In genomic region chr22:29394931-29395581, GRCh38 we compare ENCODE assay signal across 1 cellular context.
TF ChIP-seq lines count a peak whose summit lies in the region.

No MANE protein-coding gene starts in this region.

TF ChIP-seq in HepG2, 621 proteins besides CTCF, POLR2A, EP300 and RAD21 (continued from another document):
- TF ChIP-seq HINFP (CRISPR knock-in tag; IDR thresholded peaks at IDR 0.05; ENCODE audit: low read depth) (no peak), NRL (CRISPR knock-in tag; IDR thresholded peaks at IDR 0.05; ENCODE audit: borderline replicate concordance) (no peak), ZNF468 (CRISPR knock-in tag; IDR thresholded peaks at IDR 0.05) (no peak), GATAD2A (CRISPR knock-in tag; IDR thresholded peaks at IDR 0.05) (peak; percentile 48; the same call in 1 of the 2 replicates), GFI1 (CRISPR knock-in tag; IDR thresholded peaks at IDR 0.05; ENCODE audit: borderline replicate concordance) (no peak), ZNF550 (CRISPR knock-in tag; IDR thresholded peaks at IDR 0.05; ENCODE audit: borderline replicate concordance) (no peak), NFE2 (CRISPR knock-in tag; IDR thresholded peaks at IDR 0.05) (no peak), ZC3H13 (CRISPR knock-in tag; IDR thresholded peaks at IDR 0.05) (no peak), CSRNP2 (CRISPR knock-in tag; conservative IDR thresholded peaks at IDR 0.05; ENCODE audit: low read depth) (no peak), SPEN (CRISPR knock-in tag; IDR thresholded peaks at IDR 0.05; ENCODE audit: low read depth) (no peak), MAFF (IDR thresholded peaks at IDR 0.05; ENCODE audit: low read depth, low read length) (no peak), HNRNPLL (IDR thresholded peaks at IDR 0.05; ENCODE audit: low read depth, low read length, poor library complexity, severe bottlenecking) (no peak), CBX5 (CRISPR knock-in tag; IDR thresholded peaks at IDR 0.05; ENCODE audit: borderline replicate concordance) (0 out of 2 replicates have a peak, but pooled peaks have one; percentile 30), ZEB1 (IDR thresholded peaks at IDR 0.05; ENCODE audit: insufficient replicate concordance, low read depth) (no peak), HHEX (CRISPR knock-in tag; IDR thresholded peaks at IDR 0.05) (no peak), HMGA1 (CRISPR knock-in tag; conservative IDR thresholded peaks at IDR 0.05) (no peak), HIC2 (CRISPR knock-in tag; IDR thresholded peaks at IDR 0.05; ENCODE audit: low read depth) (no peak), E2F2 (CRISPR knock-in tag; IDR thresholded peaks at IDR 0.05; ENCODE audit: borderline replicate concordance) (no peak), ZNF574 (CRISPR knock-in tag; IDR thresholded peaks at IDR 0.05) (0 out of 2 replicates have a peak, but pooled peaks have one; percentile 27), BCL6 (CRISPR knock-in tag; IDR thresholded peaks at IDR 0.05) (no peak), STAG1 (CRISPR knock-in tag; IDR thresholded peaks at IDR 0.05) (peak; percentile 92), THAP8 (CRISPR knock-in tag; IDR thresholded peaks at IDR 0.05; ENCODE audit: borderline replicate concordance) (no peak), ZNF773 (CRISPR knock-in tag; IDR thresholded peaks at IDR 0.05; ENCODE audit: borderline replicate concordance) (no peak)
